In genomic region chr11:20397281-20397680, GRCh38 we compare ENCODE assay signal across 8 cellular contexts. TPM values are rescaled to one million over a fixed set of nuclear protein-coding genes. Genes with fewer than 3 reads are reported as not detected.
DNase-seq lines count a peak whose midpoint lies in the region; ATAC-seq, FAIRE-seq and TF ChIP-seq lines count a peak whose summit lies in the region.

No MANE protein-coding gene starts in this region.

- no peak overlapping the region for H2BK120ac ChIP-seq in neuronal stem cell (ENCODE audit: low read depth, low read length)

- no peak overlapping the region for H2BK15ac ChIP-seq in neuronal stem cell (ENCODE audit: low read length)

- in situ Hi-C loops in GM12878 (cut with MboI) = no loop called here
- in situ Hi-C loops in HepG2 (cut with HindIII; ENCODE audit: extremely low pct_ligation_motif_present, low pct_unique_long_range_greater_than_20kb) = no loop called here

- H3K9me3 ChIP-seq in GM12878 (replicated peaks; ENCODE audit: control insufficient read depth, insufficient read depth, low read length) (no peaks in the 10 kb centered on the region), HepG2 (ENCODE audit: low read length) (no peaks in the 10 kb centered on the region), neuronal stem cell (replicated peaks in 1 of 2; ENCODE audit: control insufficient read depth in 2 of 2, insufficient read depth in 1 of 2, low read depth in 1 of 2, low read length in 2 of 2) (no peaks in the 10 kb centered on the region)

- H3K23ac ChIP-seq in neuronal stem cell (ENCODE audit: low read depth, low read length, poor library complexity) = no peak overlapping the region

- FAIRE-seq in GM12878 (lab: Jason Lieb, UNC) (no peak), HepG2 (lab: Jason Lieb, UNC) (peak; percentile 49)

- H3K18ac ChIP-seq in neuronal stem cell (ENCODE audit: low read length) = no peak overlapping the region

- H3K4me3 ChIP-seq in GM12878 (no peak overlapping the region), HepG2 (replicated peaks in 1 of 3; ENCODE audit: insufficient read depth in 1 of 3, low read depth in 2 of 3, low read length in 3 of 3) (no peak overlapping the region), neuronal stem cell (ENCODE audit: low read length in 2 of 2) (no peak overlapping the region)

- no peak overlapping the region for H2AK5ac ChIP-seq in neuronal stem cell (ENCODE audit: low read depth, low read length)

- no peaks in the 10 kb centered on the region for H3K79me1 ChIP-seq in neuronal stem cell (ENCODE audit: low read depth, low read length)

- no peak for TF ChIP-seq POLR2A in GM12878 (IDR thresholded peaks at IDR 0.05; ENCODE audit: low read depth, low read length)
- TF ChIP-seq POLR2A in HepG2 (IDR thresholded peaks at IDR 0.05; ENCODE audit: insufficient read depth in 1 of 2, low read depth in 2 of 2, low read length in 2 of 2) = no peak

- no peak for TF ChIP-seq EP300 in GM12878 (IDR thresholded peaks at IDR 0.05; ENCODE audit: borderline replicate concordance in 1 of 2, control insufficient read depth in 1 of 2, low read depth in 2 of 2, low read length in 2 of 2)
- no peak for TF ChIP-seq EP300 in HepG2 (IDR thresholded peaks at IDR 0.05; ENCODE audit: low read depth in 2 of 2, low read length in 2 of 2)
- TF ChIP-seq EP300 in HepG2 (CRISPR knock-in tag; IDR thresholded peaks at IDR 0.05; ENCODE audit: borderline replicate concordance) = no peak

- CTCF ChIA-PET in GM12878 (lab: Yijun Ruan, JAX) (interaction anchor here (0.6 to 7.2 kb wide), 28 partner anchors 9 to 269 kb away, joined by 3 to 73 read pairs (median 3); partner anchors contain the start of gene HTATIP2), HepG2 (lab: Yijun Ruan, JAX; ENCODE audit: low intra/inter-chr PET ratio, low total read pairs) (interaction anchor here (1.9 kb wide), 1 partner anchor 212 kb away, joined by 14 read pairs; no protein-coding TSS in a partner anchor)

- H3K4me1 ChIP-seq in GM12878 (ENCODE audit: control insufficient read depth, insufficient read depth, low read length) (no peaks in the 10 kb centered on the region), HepG2 (ENCODE audit: insufficient read depth, low read length) (no peaks in the 10 kb centered on the region), neuronal stem cell (ENCODE audit: control insufficient read depth in 2 of 2, insufficient read depth in 1 of 2, low read depth in 1 of 2, low read length in 2 of 2) (no peaks in the 10 kb centered on the region)

- DNase-seq in DMS79 treated with DMSO at 0.1 percent for 48 hours (lab: John Stamatoyannopoulos, UW) = peak; percentile 43
- DNase-seq in DMS79 (lab: John Stamatoyannopoulos, UW) = no peak
- peak; percentile 49 for DNase-seq in NCI-H526 treated with DMSO at 0.1 percent for 48 hours (lab: John Stamatoyannopoulos, UW)
- DNase-seq in GM12878 (ENCODE audit: low read depth, low spot score) = no peak
- DNase-seq in HepG2 (ENCODE audit: low spot score) = peak; percentile 35
- no peak for DNase-seq in neuronal stem cell (ENCODE audit: low spot score)

- no peak overlapping the region for H3K4me2 ChIP-seq in GM12878 (ENCODE audit: control insufficient read depth, insufficient read depth)
- no peak overlapping the region for H3K4me2 ChIP-seq in HepG2 (ENCODE audit: low read depth, low read length)
- no peak overlapping the region for H3K4me2 ChIP-seq in neuronal stem cell (ENCODE audit: insufficient read depth, low read length, poor library complexity, severe bottlenecking)

- H3K9ac ChIP-seq in GM12878 (ENCODE audit: control insufficient read depth, insufficient read depth, low read length) (no peak overlapping the region), HepG2 (ENCODE audit: insufficient read depth, low read depth, low read length) (no peak overlapping the region), neuronal stem cell (ENCODE audit: low read depth, low read length, poor library complexity) (no peak overlapping the region)

- H3K27me3 ChIP-seq in GM12878 (replicated peaks in 1 of 2; ENCODE audit: control insufficient read depth in 2 of 2, insufficient read depth in 2 of 2, low read length in 1 of 2) = no peaks in the 10 kb centered on the region
- no peaks in the 10 kb centered on the region for H3K27me3 ChIP-seq in HepG2 (ENCODE audit: control insufficient read depth in 1 of 2, insufficient read depth in 2 of 2, low read length in 2 of 2)
- H3K27me3 ChIP-seq in neuronal stem cell (ENCODE audit: control insufficient read depth in 3 of 3, insufficient read depth in 3 of 3, low read depth in 1 of 3, low read length in 3 of 3) = no peaks in the 10 kb centered on the region

- no peak overlapping the region for H2BK12ac ChIP-seq in neuronal stem cell (ENCODE audit: low read length)

- BruUV-seq in GM12878 (replicated peaks; lab: Mats Ljungman, UMichigan) = no TSS peak
- BruUV-seq in HepG2 (replicated peaks; lab: Mats Ljungman, UMichigan) = no TSS peak

- H3K79me2 ChIP-seq in GM12878 (ENCODE audit: control insufficient read depth, insufficient read depth, low read length) (no peaks in the 10 kb centered on the region), HepG2 (ENCODE audit: insufficient read depth, low read length) (no peaks in the 10 kb centered on the region)

- H2AFZ ChIP-seq in GM12878 (ENCODE audit: control insufficient read depth, low read depth, low read length) (no peak overlapping the region), HepG2 (ENCODE audit: low read length) (no peak overlapping the region), neuronal stem cell (ENCODE audit: low read length) (no peak overlapping the region)

- no peak overlapping the region for H4K8ac ChIP-seq in neuronal stem cell (ENCODE audit: low read depth, low read length)

- intact Hi-C loops in GM12878 (cut with micrococcal nuclease; ENCODE audit: unreplicated experiment) (loop anchor here (1.0 kb wide), 1 partner anchor 213 kb away; no protein-coding TSS in a partner anchor), HepG2 (cut with micrococcal nuclease; ENCODE audit: unreplicated experiment) (loop anchor here (1.0 to 5.0 kb wide), 3 partner anchors 46 to 213 kb away; no protein-coding TSS in a partner anchor)

- H4K91ac ChIP-seq in neuronal stem cell (ENCODE audit: low read depth, low read length, poor library complexity) = no peak overlapping the region

- TF ChIP-seq CTCF in GM12878 (IDR thresholded peaks at IDR 0.05 in 2 of 3, conservative IDR thresholded peaks at IDR 0.05 in 1 of 3; ENCODE audit: control insufficient read depth in 2 of 3, extremely low read depth in 1 of 3, insufficient read depth in 1 of 3, low read depth in 3 of 3, low read length in 3 of 3) (peak; percentile 52 to 67 (median 56)), HepG2 (CRISPR knock-in tag; IDR thresholded peaks at IDR 0.05) (peak; percentile 57)

- no peaks in the 10 kb centered on the region for H4K20me1 ChIP-seq in GM12878 (ENCODE audit: control insufficient read depth, insufficient read depth)
- H4K20me1 ChIP-seq in HepG2 (ENCODE audit: insufficient read depth, low read length) = no peaks in the 10 kb centered on the region

- no peak overlapping the region for H3K4ac ChIP-seq in neuronal stem cell (ENCODE audit: low read length)

- SMC1A ChIA-PET in GM12878 (lab: Charles Lee; ENCODE audit: uncharacterized antibody, unreplicated experiment) = interaction anchor here (0.6 to 2.3 kb wide), 12 partner anchors 8 to 269 kb away, joined by 3 to 24 read pairs (median 4); no protein-coding TSS in a partner anchor

- 81% methylated on average over 3 of the region's 3 CpGs for WGBS in GM12878 (ENCODE audit: insufficient coverage, insufficient replicate concordance, low lambda C conversion rate, missing lambda C conversion rate)
- WGBS in HepG2 (ENCODE audit: low lambda C conversion rate) = 90% methylated on average over 3 of the region's 3 CpGs
- no CpG with 5 or more reads among the region's 3 CpGs for WGBS in neuronal stem cell (ENCODE audit: extremely low coverage in 2 of 2, insufficient read length in 2 of 2, insufficient replicate concordance in 1 of 2), 2 donors

- peak; percentile 83 for ATAC-seq in GM19455 (IDR thresholded peaks at IDR 0.05; ENCODE audit: unreplicated experiment)
- peak; percentile 87 for ATAC-seq in HG03439 (IDR thresholded peaks at IDR 0.05; ENCODE audit: unreplicated experiment)
- ATAC-seq in GM12878 = peak; percentile 95
- ATAC-seq in HepG2 = peak; percentile 85

- POLR2A ChIA-PET in GM12878 (lab: Charles Lee) (interaction anchor here (0.8 to 0.9 kb wide), 2 partner anchors 8 to 9 kb away, joined by 3 read pairs; no protein-coding TSS in a partner anchor), HepG2 (lab: Yijun Ruan, JAX) (no interaction called here)

- H3K14ac ChIP-seq in neuronal stem cell (ENCODE audit: low read length) = no peak overlapping the region

- H3K27ac ChIP-seq in GM12878 (ENCODE audit: control insufficient read depth, insufficient read depth) (no peak overlapping the region), HepG2 (ENCODE audit: extremely low read length, insufficient read depth, low read length) (no peak overlapping the region), neuronal stem cell (replicated peaks; ENCODE audit: low read length) (no peak overlapping the region)

- H3K36me3 ChIP-seq in GM12878 (ENCODE audit: control insufficient read depth in 2 of 2, insufficient read depth in 2 of 2, low read length in 1 of 2) (peaks cover 0 to 7% of the 10 kb centered on the region in 2 experiments; a peak in 2 of 4 replicates), HepG2 (replicated peaks in 1 of 2; ENCODE audit: control insufficient read depth in 1 of 2, insufficient read depth in 2 of 2, low read length in 2 of 2) (peaks cover 2 to 18% of the 10 kb centered on the region in 2 experiments; a peak in 4 of 5 replicates), neuronal stem cell (replicated peaks in 1 of 2; ENCODE audit: control insufficient read depth in 2 of 2, insufficient read depth in 2 of 2, low read length in 2 of 2) (peaks cover 2 to 73% of the 10 kb centered on the region in 2 donors)

- H2BK5ac ChIP-seq in neuronal stem cell (ENCODE audit: low read length) = no peak overlapping the region

- RAD21 ChIA-PET in GM12878 (lab: Charles Lee; ENCODE audit: unreplicated experiment) = interaction anchor here (0.9 to 2.5 kb wide), 6 partner anchors 47 to 269 kb away, joined by 3 to 18 read pairs (median 3); no protein-coding TSS in a partner anchor

- TF ChIP-seq RAD21 in GM12878 (IDR thresholded peaks at IDR 0.05; ENCODE audit: insufficient read depth, low read depth, low read length) = peak; percentile 35; the same call in 1 of the 2 replicates
- TF ChIP-seq RAD21 in HepG2 (CRISPR knock-in tag; IDR thresholded peaks at IDR 0.05) = no peak

RNA-seq across cellular contexts. Expression of gene PRMT3, which starts 9.8 kb away (rescaled TPM):
- 70.6 and 73.3 TPM in 2 replicates for total RNA-seq in GM12878 (2013; cell fraction: nucleolus; rRNA removed)
- 31.9 and 32.5 TPM in 2 replicates for total RNA-seq in GM12878 (2014; rRNA removed)
- 31.6 and 32.5 TPM in 2 replicates for total RNA-seq in GM12878 (2014; rRNA removed; fragmentation: Illumina TruSeq; extraction: Trizol)
- 24.7 and 28.3 TPM in 2 replicates for total RNA-seq in GM12878 (2021)
- 5.3 TPM for polyA plus RNA-seq in GM12878 (2011; ENCODE audit: low read depth)
- polyA plus RNA-seq in GM12878 (2011; rRNA removed) = 25.9 and 37.1 TPM in 2 replicates
- 10.3 and 11.6 TPM in 2 replicates for polyA plus RNA-seq in GM12878 (2011; cell fraction: cytosol; rRNA removed)
- polyA plus RNA-seq in GM12878 (2011; cell fraction: nucleus; rRNA removed) = 17.9 and 26.4 TPM in 2 replicates
- polyA plus RNA-seq in GM12878 (2012) = 9.8 and 10.9 TPM in 2 replicates
- polyA plus RNA-seq in GM12878 (2014; fragmentation: Illumina TruSeq; extraction: Trizol) = 29.3 and 32.1 TPM in 2 replicates
- polyA plus RNA-seq in GM12878 (2014; fragmentation: Nextera tagmentation; extraction: Ambion mirVana) = 10 to 100 TPM; 13.9 TPM
- polyA plus RNA-seq in GM12878 (2014; rRNA removed) = 20.1 and 26.1 TPM in 2 replicates
- 10 to 100 TPM; 47.2 to 52.1 TPM for polyA plus RNA-seq in GM12878 (2016; fragmentation: Nextera tagmentation; extraction: Ambion mirVana)
- polyA minus RNA-seq in GM12878 (2011; rRNA and poly(A)+ RNA removed) = 15.8 and 23.3 TPM in 2 replicates
- polyA minus RNA-seq in GM12878 (2011; cell fraction: cytosol; rRNA and poly(A)+ RNA removed) = 6.8 and 11.3 TPM in 2 replicates
- 25.4 and 56.1 TPM in 2 replicates for polyA minus RNA-seq in GM12878 (2011; cell fraction: nucleus; rRNA and poly(A)+ RNA removed)
- total RNA-seq in HepG2 (2016; rRNA removed; fragmentation: Illumina TruSeq; extraction: Trizol) = 27.7 and 38.3 TPM in 2 replicates
- 5.3 and 7.3 TPM in 2 replicates for total RNA-seq in HepG2 (2016; cell fraction: cytosol; rRNA removed; fragmentation: Illumina TruSeq; extraction: Trizol; ENCODE audit: low read depth)
- 29.3 and 38.2 TPM in 2 replicates for total RNA-seq in HepG2 (2016; cell fraction: insoluble cytoplasmic fraction; rRNA removed; fragmentation: Illumina TruSeq; extraction: Trizol)
- total RNA-seq in HepG2 (2016; cell fraction: membrane; rRNA removed; fragmentation: Illumina TruSeq; extraction: Trizol) = 11.2 and 12.4 TPM in 2 replicates
- total RNA-seq in HepG2 (2016; cell fraction: nucleus; rRNA removed; fragmentation: Illumina TruSeq; extraction: Trizol) = 28.5 and 28.9 TPM in 2 replicates
- 7.5 and 9.1 TPM in 2 replicates for polyA plus RNA-seq in HepG2 (2011; rRNA removed)
- 4.1 and 6.3 TPM in 2 replicates for polyA plus RNA-seq in HepG2 (2011; cell fraction: cytosol; rRNA removed)
- polyA plus RNA-seq in HepG2 (2011; cell fraction: nucleus; rRNA removed) = 4.0 and 4.2 TPM in 2 replicates
- polyA plus RNA-seq in HepG2 (2012) = 11.8 and 12.6 TPM in 2 replicates
- polyA plus RNA-seq in HepG2 (2016; cell fraction: cytosol; fragmentation: Illumina TruSeq; extraction: Trizol; ENCODE audit: low read depth) = 3.8 and 4.3 TPM in 2 replicates
- polyA plus RNA-seq in HepG2 (2016; cell fraction: insoluble cytoplasmic fraction; fragmentation: Illumina TruSeq; extraction: Trizol; ENCODE audit: low read depth) = 29.3 and 32.8 TPM in 2 replicates
- polyA plus RNA-seq in HepG2 (2016; cell fraction: membrane; fragmentation: Illumina TruSeq; extraction: Trizol; ENCODE audit: low read depth) = 7.3 and 7.5 TPM in 2 replicates
- 16.8 and 19.7 TPM in 2 replicates for polyA plus RNA-seq in HepG2 (2016; cell fraction: nucleus; fragmentation: Illumina TruSeq; extraction: Trizol; ENCODE audit: insufficient read depth, low read depth)
- polyA minus RNA-seq in HepG2 (2011; rRNA and poly(A)+ RNA removed; ENCODE audit: low replicate concordance) = 7.8 and 28.3 TPM in 2 replicates
- 7.0 and 7.1 TPM in 2 replicates for polyA minus RNA-seq in HepG2 (2011; cell fraction: cytosol; rRNA and poly(A)+ RNA removed)
- polyA minus RNA-seq in HepG2 (2011; cell fraction: nucleus; rRNA and poly(A)+ RNA removed) = 28.8 and 29.0 TPM in 2 replicates
- polyA plus RNA-seq in neuronal stem cell (2013, experiment 1 of 2) = 14.5 TPM
- 14.7 TPM for polyA plus RNA-seq in neuronal stem cell (2013, experiment 2 of 2)

RNA-seq across cellular contexts. Expression of gene HTATIP2, which starts 33.8 kb away (rescaled TPM):
- total RNA-seq in GM12878 (2013; cell fraction: nucleolus; rRNA removed) = 12.0 and 13.9 TPM in 2 replicates
- total RNA-seq in GM12878 (2014; rRNA removed) (36.9 and 40.7 TPM in 2 replicates), GM12878 (2014; rRNA removed; fragmentation: Illumina TruSeq; extraction: Trizol) (40.1 and 40.6 TPM in 2 replicates), GM12878 (2021) (29.0 and 34.4 TPM in 2 replicates), HepG2 (2016; rRNA removed; fragmentation: Illumina TruSeq; extraction: Trizol) (not detected in 2 replicates)
- 25.0 TPM for polyA plus RNA-seq in GM12878 (2011; ENCODE audit: low read depth)
- polyA plus RNA-seq in GM12878 (2011; rRNA removed) (25.4 and 31.7 TPM in 2 replicates), GM12878 (2014; fragmentation: Illumina TruSeq; extraction: Trizol) (44.4 and 55.2 TPM in 2 replicates), GM12878 (2014; fragmentation: Nextera tagmentation; extraction: Ambion mirVana) (10 to 100 TPM; 51.0 to 58.5 TPM), GM12878 (2014; rRNA removed) (33.0 and 39.3 TPM in 2 replicates), GM12878 (2016; fragmentation: Nextera tagmentation; extraction: Ambion mirVana) (10 to 100 TPM; 48.4 to 54.4 TPM), HepG2 (2011; rRNA removed) (not detected in 2 replicates)
- polyA plus RNA-seq in GM12878 (2011; cell fraction: cytosol; rRNA removed) = 11.5 and 13.0 TPM in 2 replicates
- polyA plus RNA-seq in GM12878 (2011; cell fraction: nucleus; rRNA removed) = 15.5 and 16.3 TPM in 2 replicates
- polyA plus RNA-seq in GM12878 (2012) = 20.9 and 23.6 TPM in 2 replicates
- 14.3 and 18.0 TPM in 2 replicates for polyA minus RNA-seq in GM12878 (2011; rRNA and poly(A)+ RNA removed)
- polyA minus RNA-seq in GM12878 (2011; cell fraction: cytosol; rRNA and poly(A)+ RNA removed) = 6.5 and 8.9 TPM in 2 replicates
- 5.3 and 10.2 TPM in 2 replicates for polyA minus RNA-seq in GM12878 (2011; cell fraction: nucleus; rRNA and poly(A)+ RNA removed)
- not detected in 2 replicates for total RNA-seq in HepG2 (2016; cell fraction: cytosol; rRNA removed; fragmentation: Illumina TruSeq; extraction: Trizol; ENCODE audit: low read depth)
- total RNA-seq in HepG2 (2016; cell fraction: insoluble cytoplasmic fraction; rRNA removed; fragmentation: Illumina TruSeq; extraction: Trizol) = not detected in 2 replicates
- total RNA-seq in HepG2 (2016; cell fraction: membrane; rRNA removed; fragmentation: Illumina TruSeq; extraction: Trizol) = not detected in 2 replicates
- not detected in 2 replicates for total RNA-seq in HepG2 (2016; cell fraction: nucleus; rRNA removed; fragmentation: Illumina TruSeq; extraction: Trizol)
- polyA plus RNA-seq in HepG2 (2011; cell fraction: cytosol; rRNA removed) = not detected in 2 replicates
- not detected in 2 replicates for polyA plus RNA-seq in HepG2 (2011; cell fraction: nucleus; rRNA removed)
- not detected in 2 replicates for polyA plus RNA-seq in HepG2 (2012)
- not detected in 2 replicates for polyA plus RNA-seq in HepG2 (2016; cell fraction: cytosol; fragmentation: Illumina TruSeq; extraction: Trizol; ENCODE audit: low read depth)
- polyA plus RNA-seq in HepG2 (2016; cell fraction: insoluble cytoplasmic fraction; fragmentation: Illumina TruSeq; extraction: Trizol; ENCODE audit: low read depth) = not detected in 2 replicates
- not detected in 2 replicates for polyA plus RNA-seq in HepG2 (2016; cell fraction: membrane; fragmentation: Illumina TruSeq; extraction: Trizol; ENCODE audit: low read depth)
- polyA plus RNA-seq in HepG2 (2016; cell fraction: nucleus; fragmentation: Illumina TruSeq; extraction: Trizol; ENCODE audit: insufficient read depth, low read depth) = not detected in 2 replicates
- 82.8 TPM in 1 of 2 replicates, not detected in the other for polyA minus RNA-seq in HepG2 (2011; rRNA and poly(A)+ RNA removed; ENCODE audit: low replicate concordance)
- 0.40 and 0.70 TPM in 2 replicates for polyA minus RNA-seq in HepG2 (2011; cell fraction: cytosol; rRNA and poly(A)+ RNA removed)
- polyA minus RNA-seq in HepG2 (2011; cell fraction: nucleus; rRNA and poly(A)+ RNA removed) = 0.87 TPM in 1 of 2 replicates, not detected in the other
- polyA plus RNA-seq in neuronal stem cell (2013, experiment 1 of 2) = 12.0 TPM
- polyA plus RNA-seq in neuronal stem cell (2013, experiment 2 of 2) = 11.9 TPM

Comparison
In these comparisons a context has a peak if more than half of its experiments do, and no peak if none do; other contexts are left out.
1. DNase-seq: peak in DMS79 treated with DMSO at 0.1 percent for 48 hours (single experiment), NCI-H526 treated with DMSO at 0.1 percent for 48 hours (single experiment) and HepG2 (single experiment); none in DMS79 (single experiment), GM12878 (single experiment) and neuronal stem cell (single experiment).
2. RNA of gene HTATIP2, which starts 33.8 kb away (total RNA-seq): 12.0 to 40.7 TPM in GM12878; not detected in HepG2; every median in the first group is over 10 times any median in the second.
3. Peak in every context shown above with its lines, with median percentiles within 50 percentile points of each other: ATAC-seq.